ENCODE assay signal across 21 cellular contexts in genomic region chr11:45027312-45027711, GRCh38.
"Had no signal": no experiment of that assay in that cellular context is flagged by ENCODE, and none has a peak within 500 bp of the region (broad histone marks: within the 10 kb centered on the region; RNA-seq: fewer than 3 reads in every experiment).

No MANE protein-coding gene starts in this region.

- H3K4me1 ChIP-seq: body of pancreas had no signal

- H3K27me3 ChIP-seq: body of pancreas, ovary, vagina had no signal

- H3K27ac ChIP-seq: body of pancreas, epithelial cell of prostate, ovary, thoracic aorta, vagina had no signal

- FAIRE-seq: kidney, small intestine had no signal

- H3K4me3 ChIP-seq: body of pancreas, ovary, thoracic aorta, vagina had no signal

- H3K9me3 ChIP-seq: body of pancreas, ovary, thoracic aorta, vagina had no signal

- H3K36me3 ChIP-seq: ovary, thoracic aorta, vagina had no signal

- H3K27ac Mint-ChIP-seq: activated naive CD8-positive, alpha-beta T cell treated with anti-CD3 and anti-CD28 coated beads, Interleukin-2, amount 50 U/mL, for 24 hours; activated T-helper 1 cell treated with anti-CD3 and anti-CD28 coated beads, Interleukin-12 subunit alpha, Interleukin-12 subunit beta, Interleukin-2, Interleukin-4 antibody, amounts not matched to agents 30 ng/mL and 10 ng/mL and 1 ng/mL, durations not matched to agents 14 hours and 24 hours and 36 hours; mesothelial cell of epicardium; natural killer cell treated with Interleukin-12 subunit alpha and Interleukin-12 subunit beta and Interleukin-15 and Interleukin-18, amount 100 ng/mL, for 72 hours; T-helper 1 cell treated with Interleukin-12 subunit alpha and Interleukin-12 subunit beta and Interleukin-4 antibody, amounts not matched to agents 30 μg/mL and 1 μg/mL, for 36 hours; type B pancreatic cell had no signal

- H3K9me3 Mint-ChIP-seq: activated naive CD8-positive, alpha-beta T cell treated with anti-CD3 and anti-CD28 coated beads, Interleukin-2, amount 50 U/mL, for 24 hours; activated T-helper 1 cell treated with anti-CD3 and anti-CD28 coated beads, Interleukin-12 subunit alpha, Interleukin-12 subunit beta, Interleukin-2, Interleukin-4 antibody, amounts not matched to agents 30 ng/mL and 10 ng/mL and 1 ng/mL, durations not matched to agents 14 hours and 24 hours and 36 hours; mesothelial cell of epicardium; natural killer cell treated with Interleukin-12 subunit alpha and Interleukin-12 subunit beta and Interleukin-15 and Interleukin-18, amount 100 ng/mL, for 72 hours; T-helper 1 cell treated with Interleukin-12 subunit alpha and Interleukin-12 subunit beta and Interleukin-4 antibody, amounts not matched to agents 30 μg/mL and 1 μg/mL, for 36 hours; type B pancreatic cell had no signal

- H3K36me3 Mint-ChIP-seq: mesothelial cell of epicardium; natural killer cell treated with Interleukin-12 subunit alpha and Interleukin-12 subunit beta and Interleukin-15 and Interleukin-18, amount 100 ng/mL, for 72 hours; type B pancreatic cell had no signal

- H3K4me3 Mint-ChIP-seq: activated naive CD8-positive, alpha-beta T cell treated with anti-CD3 and anti-CD28 coated beads, Interleukin-2, amount 50 U/mL, for 24 hours; activated T-helper 1 cell treated with anti-CD3 and anti-CD28 coated beads, Interleukin-12 subunit alpha, Interleukin-12 subunit beta, Interleukin-2, Interleukin-4 antibody, amounts not matched to agents 30 ng/mL and 10 ng/mL and 1 ng/mL, durations not matched to agents 14 hours and 24 hours and 36 hours; mesothelial cell of epicardium; natural killer cell treated with Interleukin-12 subunit alpha and Interleukin-12 subunit beta and Interleukin-15 and Interleukin-18, amount 100 ng/mL, for 72 hours; T-helper 1 cell treated with Interleukin-12 subunit alpha and Interleukin-12 subunit beta and Interleukin-4 antibody, amounts not matched to agents 30 μg/mL and 1 μg/mL, for 36 hours; type B pancreatic cell had no signal

- DNase-seq: activated CD4-positive, alpha-beta T cell treated with anti-CD3 and anti-CD28 coated beads for 4 hours; activated CD4-positive, alpha-beta T cell treated with anti-CD3 and anti-CD28 coated beads, Interleukin-2, amount 50 U/mL, for 48 hours; activated CD4-positive, CD25-positive, alpha-beta regulatory T cell; activated gamma-delta T cell; activated naive CD4-positive, alpha-beta T cell treated with anti-CD3 and anti-CD28 coated beads, Interleukin-2, amount 50 U/mL, for 16 hours; activated naive CD8-positive, alpha-beta T cell treated with anti-CD3 and anti-CD28 coated beads, Interleukin-2, amount 50 U/mL, for 24 hours; body of pancreas; kidney; ovary; small intestine; stimulated activated naive CD4-positive, alpha-beta T cell had no signal

- H3K27me3 Mint-ChIP-seq: activated naive CD8-positive, alpha-beta T cell treated with anti-CD3 and anti-CD28 coated beads, Interleukin-2, amount 50 U/mL, for 24 hours had no signal

- ATAC-seq: activated naive CD8-positive, alpha-beta T cell treated with anti-CD3 and anti-CD28 coated beads, Interleukin-2, amount 50 U/mL, for 24 hours; body of pancreas; left lobe of liver; natural killer cell treated with Interleukin-12 subunit alpha and Interleukin-12 subunit beta and Interleukin-15 and Interleukin-18, amount 100 ng/mL, for 72 hours; sciatic nerve had no signal
